ENCODE assay signal across 8 cellular contexts in the genomic region with DNA sequence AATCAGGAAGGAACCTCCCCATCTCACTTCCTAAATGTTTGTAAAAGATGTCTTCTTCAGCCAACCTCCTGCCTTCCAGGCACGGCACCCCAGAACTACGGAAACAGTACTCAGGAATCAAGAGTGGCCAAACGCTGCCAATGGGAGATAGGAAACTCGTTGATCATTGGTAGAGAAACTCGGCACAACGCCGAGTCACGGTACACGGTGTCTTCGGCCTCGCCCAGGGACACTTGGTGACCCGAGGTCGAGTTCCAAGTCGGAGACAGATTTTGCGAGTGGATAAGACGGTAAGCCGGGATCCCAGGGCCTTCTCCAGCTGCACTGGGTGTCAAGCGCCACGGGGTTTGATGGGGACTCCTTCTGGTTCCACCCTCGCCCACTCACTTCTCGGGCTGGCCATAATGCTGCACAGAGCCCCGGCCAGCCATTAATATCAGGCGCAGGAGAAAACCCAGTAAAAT. TPM values are rescaled to one million over a fixed set of nuclear protein-coding genes. Genes with fewer than 3 reads are reported as not detected.
A peak's percentile ranks its signal among the peaks of the same experiment; 100 is the strongest.
DNase-seq lines count a peak whose midpoint lies in the region; ATAC-seq and TF ChIP-seq lines count a peak whose summit lies in the region.

No MANE protein-coding gene starts in this region.

- peaks cover 10% of the 10 kb centered on the region for H3K36me3 Mint-ChIP-seq in activated B cell treated with CpG ODN at 0.5 μM for 24 hours (ENCODE audit: low read depth)
- peaks cover 17% of the 10 kb centered on the region for H3K36me3 Mint-ChIP-seq in natural killer cell treated with Interleukin-12 subunit alpha and Interleukin-12 subunit beta and Interleukin-15 and Interleukin-18, amount 100 ng/mL, for 72 hours

- peak overlapping the region; percentile 81 for H3K4me3 ChIP-seq in GM12875 (ENCODE audit: low read depth, low read length)

- H3K27me3 Mint-ChIP-seq in activated B cell treated with CpG ODN at 0.5 μM for 24 hours = no peaks in the 10 kb centered on the region
- H3K27me3 Mint-ChIP-seq in natural killer cell treated with Interleukin-12 subunit alpha and Interleukin-12 subunit beta and Interleukin-15 and Interleukin-18, amount 100 ng/mL, for 72 hours = no peaks in the 10 kb centered on the region

- intact Hi-C loops in activated B cell treated with CpG ODN at 0.5 μM for 24 hours (cut with micrococcal nuclease) = loop anchor here (1.0 to 10.0 kb wide), 4 partner anchors 121 to 937 kb away; a partner anchor contains a TSS

- no peaks in the 10 kb centered on the region for H3K9me3 Mint-ChIP-seq in activated B cell treated with CpG ODN at 0.5 μM for 24 hours
- H3K9me3 Mint-ChIP-seq in natural killer cell treated with Interleukin-12 subunit alpha and Interleukin-12 subunit beta and Interleukin-15 and Interleukin-18, amount 100 ng/mL, for 72 hours = no peaks in the 10 kb centered on the region

- no peak for TF ChIP-seq CTCF in GM12875 (IDR thresholded peaks at IDR 0.05; ENCODE audit: borderline replicate concordance, insufficient read depth, low read depth, low read length)
- no peak for TF ChIP-seq CTCF in activated B cell treated with CpG ODN at 0.5 μM for 24 hours (IDR thresholded peaks at IDR 0.05)

- in situ Hi-C loops in ACHN (cut with HindIII; ENCODE audit: low pct_ligation_motif_present, low pct_unique_long_range_greater_than_20kb, low sequenced_read_pairs) = no loop called here

- H3K4me3 Mint-ChIP-seq in activated B cell treated with CpG ODN at 0.5 μM for 24 hours = peak overlapping the region; percentile 96
- peak overlapping the region; percentile 96 for H3K4me3 Mint-ChIP-seq in natural killer cell treated with Interleukin-12 subunit alpha and Interleukin-12 subunit beta and Interleukin-15 and Interleukin-18, amount 100 ng/mL, for 72 hours

- POLR2A ChIA-PET in activated B cell treated with CpG ODN at 0.5 μM for 24 hours (lab: Charles Lee) = no interaction called here

- H3K4me1 Mint-ChIP-seq in activated B cell treated with CpG ODN at 0.5 μM for 24 hours = peaks cover 22% of the 10 kb centered on the region
- peaks cover 37 to 43% of the 10 kb centered on the region in 2 donors for H3K4me1 Mint-ChIP-seq in natural killer cell treated with Interleukin-12 subunit alpha and Interleukin-12 subunit beta and Interleukin-15 and Interleukin-18, amount 100 ng/mL, for 72 hours (ENCODE audit: low read depth in 2 of 2)

- CTCF ChIA-PET in activated B cell treated with CpG ODN at 0.5 μM for 24 hours (lab: Charles Lee) = no interaction called here

- DNase-seq in ACHN (peak; percentile 75), NCI-H1105 treated with DMSO at 0.1 percent for 48 hours (lab: John Stamatoyannopoulos, UW) (peak; percentile 61), activated B cell treated with CpG ODN at 0.5 μM for 24 hours (no peak), fibroblast of the conjunctiva (ENCODE audit: low read depth) (peak; percentile 38), NCI-H1048 (lab: John Stamatoyannopoulos, UW) (no peak)
- DNase-seq in natural killer cell treated with Interleukin-12 subunit alpha and Interleukin-12 subunit beta and Interleukin-15 and Interleukin-18, amount 100 ng/mL, for 72 hours (ENCODE audit: low spot score) = no peak

- peak; percentile 17 for ATAC-seq in HG02870 (IDR thresholded peaks at IDR 0.05; ENCODE audit: unreplicated experiment)
- ATAC-seq in activated B cell treated with CpG ODN at 0.5 μM for 24 hours (ENCODE audit: low read depth) = peak; percentile 13
- peak; percentile 60 to 65 for ATAC-seq in natural killer cell treated with Interleukin-12 subunit alpha and Interleukin-12 subunit beta and Interleukin-15 and Interleukin-18, amount 100 ng/mL, for 72 hours

- peak overlapping the region; percentile 82 for H3K27ac Mint-ChIP-seq in activated B cell treated with CpG ODN at 0.5 μM for 24 hours
- H3K27ac Mint-ChIP-seq in natural killer cell treated with Interleukin-12 subunit alpha and Interleukin-12 subunit beta and Interleukin-15 and Interleukin-18, amount 100 ng/mL, for 72 hours = peak overlapping the region; percentile 71 to 79

RNA-seq across cellular contexts. Expression of a gene that starts 0.3 kb away (rescaled TPM):
- 1.4 and 2.3 TPM in 2 replicates for total RNA-seq in activated B cell treated with CpG ODN at 0.5 μM for 24 hours
- total RNA-seq in natural killer cell treated with Interleukin-12 subunit alpha and Interleukin-12 subunit beta and Interleukin-15 and Interleukin-18, amount 100 ng/mL, for 72 hours = 1 to 10 TPM; 5.2 to 6.2 TPM

RNA-seq across cellular contexts. Expression of a gene that starts 0.4 kb away (rescaled TPM):
- total RNA-seq in activated B cell treated with CpG ODN at 0.5 μM for 24 hours = 7.3 and 12.0 TPM in 2 replicates
- total RNA-seq in natural killer cell treated with Interleukin-12 subunit alpha and Interleukin-12 subunit beta and Interleukin-15 and Interleukin-18, amount 100 ng/mL, for 72 hours = 10 to 100 TPM; 32.6 to 44.7 TPM

Comparison
In these comparisons a context has a peak if more than half of its experiments do, and no peak if none do; other contexts are left out.
1. DNase-seq: peak in ACHN (single experiment), NCI-H1105 treated with DMSO at 0.1 percent for 48 hours (single experiment) and fibroblast of the conjunctiva (single experiment); none in activated B cell treated with CpG ODN at 0.5 μM for 24 hours (single experiment), natural killer cell treated with Interleukin-12 subunit alpha and Interleukin-12 subunit beta and Interleukin-15 and Interleukin-18, amount 100 ng/mL, for 72 hours (single experiment) and NCI-H1048 (single experiment).
2. Peak in every context shown above with its lines, with median percentiles within 50 percentile points of each other: ATAC-seq.